Comparison of ENCODE assay signal across 13 cellular contexts in the genomic region with DNA sequence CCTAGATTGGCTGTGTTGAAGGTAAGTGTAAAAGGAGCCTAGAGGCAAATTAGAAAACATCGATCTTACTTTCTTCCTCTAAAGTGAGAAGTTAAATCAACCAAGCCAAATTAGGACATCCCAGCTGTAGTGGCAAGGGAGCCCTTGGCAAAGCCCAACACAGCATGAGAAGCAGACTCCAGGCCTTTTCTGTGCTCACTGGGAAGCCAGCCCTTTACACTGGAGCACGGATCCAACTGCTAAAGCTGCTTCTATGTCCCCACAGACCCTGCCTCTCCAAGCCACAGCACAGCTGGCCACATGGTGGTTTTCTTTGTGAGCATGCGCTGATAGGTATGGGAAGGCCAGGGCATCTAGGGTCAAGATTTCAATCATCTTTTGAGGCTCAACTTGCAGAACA.
"Had no signal": no experiment of that assay in that cellular context is flagged by ENCODE, and none has a peak within 500 bp of the region (broad histone marks: within the 10 kb centered on the region; RNA-seq: fewer than 3 reads in every experiment).

No MANE protein-coding gene starts in this region.

- ATAC-seq: activated CD4-positive, CD25-positive, alpha-beta regulatory T cell treated with anti-CD3 and anti-CD28 coated beads, Interleukin-2, amount 50 U/mL, for 24 hours; activated T-helper 17 cell treated with anti-CD3 and anti-CD28 coated beads, Interleukin-2, amount 50 U/mL, for 72 hours; effector memory CD8-positive, alpha-beta T cell; left colon; naive thymus-derived CD4-positive, alpha-beta T cell had no signal

- H3K4me3 ChIP-seq: transverse colon, vagina had no signal

- DNase-seq: activated naive CD4-positive, alpha-beta T cell treated with Interleukin-2 at 50 U/mL for 16 hours; cerebellar nuclear complex; effector memory CD8-positive, alpha-beta T cell; left colon; mammary epithelial cell; naive thymus-derived CD4-positive, alpha-beta T cell; stimulated activated CD4-positive, alpha-beta T cell treated with anti-CD3 and anti-CD28 coated beads, Interleukin-2, amount 100 ng/mL, for 48 hours; stimulated activated naive CD4-positive, alpha-beta T cell; T-helper 9 cell; transverse colon had no signal
